ENCODE assay signal across 11 cellular contexts in the genomic region with DNA sequence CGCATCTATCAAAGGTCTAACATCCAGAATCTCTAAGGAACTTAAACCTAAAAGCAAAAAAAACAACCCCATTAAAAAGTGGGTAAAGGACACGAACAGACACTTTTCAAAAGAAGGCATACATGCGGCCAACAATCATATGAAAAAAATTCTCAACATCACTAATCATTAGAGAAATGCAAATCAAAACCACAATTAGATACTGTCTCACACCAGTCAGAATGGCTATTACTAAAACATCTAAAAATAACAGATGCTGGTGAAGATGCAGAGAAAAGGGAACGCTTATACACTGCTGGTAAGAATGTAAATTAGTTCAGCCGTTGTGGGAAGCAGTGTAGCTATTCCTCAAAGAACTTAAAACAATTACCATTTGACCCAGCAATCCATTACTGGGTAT. TPM values are rescaled to one million over a fixed set of nuclear protein-coding genes. Genes with fewer than 3 reads are reported as not detected.
DNase-seq lines count a peak whose midpoint lies in the region; ATAC-seq lines count a peak whose summit lies in the region.
"Had no signal": no experiment of that assay in that cellular context is flagged by ENCODE, and none has a peak within 500 bp of the region (broad histone marks: within the 10 kb centered on the region; RNA-seq: fewer than 3 reads in every experiment).

No MANE protein-coding gene starts in this region.

- no peaks in the 10 kb centered on the region for H3K27me3 Mint-ChIP-seq in activated naive CD8-positive, alpha-beta T cell treated with anti-CD3 and anti-CD28 coated beads for 36 hours
- no peaks in the 10 kb centered on the region for H3K27me3 Mint-ChIP-seq in activated naive CD8-positive, alpha-beta T cell treated with anti-CD3 and anti-CD28 coated beads, Interleukin-2, amount 50 U/mL, for 24 hours

- no peaks in the 10 kb centered on the region for H3K9me3 Mint-ChIP-seq in activated naive CD8-positive, alpha-beta T cell treated with anti-CD3 and anti-CD28 coated beads for 36 hours
- H3K9me3 Mint-ChIP-seq in activated naive CD8-positive, alpha-beta T cell treated with anti-CD3 and anti-CD28 coated beads, Interleukin-2, amount 50 U/mL, for 24 hours, result no peaks in the 10 kb centered on the region
- H3K9me3 Mint-ChIP-seq: activated naive CD4-positive, alpha-beta T cell treated with anti-CD3 and anti-CD28 coated beads, Interleukin-2, amount 50 U/mL, for 72 hours had no signal

- no peak for ATAC-seq in activated naive CD8-positive, alpha-beta T cell treated with anti-CD3 and anti-CD28 coated beads, Interleukin-2, amount 50 U/mL, for 24 hours
- ATAC-seq in HG02571 (IDR thresholded peaks at IDR 0.05; ENCODE audit: unreplicated experiment), result peak; percentile 78
- peak; percentile 77 for ATAC-seq in HG03439 (IDR thresholded peaks at IDR 0.05; ENCODE audit: unreplicated experiment)
- ATAC-seq: activated naive CD4-positive, alpha-beta T cell treated with anti-CD3 and anti-CD28 coated beads, Interleukin-2, amount 50 U/mL, for 72 hours had no signal

- H3K4me3 Mint-ChIP-seq in activated naive CD8-positive, alpha-beta T cell treated with anti-CD3 and anti-CD28 coated beads for 36 hours, result no peak overlapping the region
- no peak overlapping the region for H3K4me3 Mint-ChIP-seq in activated naive CD8-positive, alpha-beta T cell treated with anti-CD3 and anti-CD28 coated beads, Interleukin-2, amount 50 U/mL, for 24 hours

- DNase-seq in activated naive CD8-positive, alpha-beta T cell treated with anti-CD3 and anti-CD28 coated beads for 36 hours, result no peak
- DNase-seq in activated naive CD8-positive, alpha-beta T cell treated with anti-CD3 and anti-CD28 coated beads, Interleukin-2, amount 50 U/mL, for 24 hours, result no peak
- DNase-seq in middle frontal gyrus (ENCODE audit: extremely low spot score, low spot score) (no peak), EL (no peak), AG08396 (ENCODE audit: low spot score) (no peak), T1000 (lab: John Stamatoyannopoulos, UW) (no peak)
- DNase-seq: NCI-H1092 treated with DMSO at 0.1 percent for 48 hours, OCI-M1 had no signal

- H3K36me3 Mint-ChIP-seq in activated naive CD8-positive, alpha-beta T cell treated with anti-CD3 and anti-CD28 coated beads for 36 hours, result peaks cover 30% of the 10 kb centered on the region
- peaks cover 46% of the 10 kb centered on the region for H3K36me3 Mint-ChIP-seq in activated naive CD8-positive, alpha-beta T cell treated with anti-CD3 and anti-CD28 coated beads, Interleukin-2, amount 50 U/mL, for 24 hours (ENCODE audit: low read depth)

- peak overlapping the region; percentile 9 for H3K27ac Mint-ChIP-seq in activated naive CD8-positive, alpha-beta T cell treated with anti-CD3 and anti-CD28 coated beads for 36 hours
- no peak overlapping the region for H3K27ac Mint-ChIP-seq in activated naive CD8-positive, alpha-beta T cell treated with anti-CD3 and anti-CD28 coated beads, Interleukin-2, amount 50 U/mL, for 24 hours
- H3K27ac Mint-ChIP-seq: activated naive CD4-positive, alpha-beta T cell treated with anti-CD3 and anti-CD28 coated beads, Interleukin-2, amount 50 U/mL, for 72 hours had no signal

- H3K4me1 Mint-ChIP-seq in activated naive CD8-positive, alpha-beta T cell treated with anti-CD3 and anti-CD28 coated beads for 36 hours, result peaks cover 55% of the 10 kb centered on the region
- H3K4me1 Mint-ChIP-seq in activated naive CD8-positive, alpha-beta T cell treated with anti-CD3 and anti-CD28 coated beads, Interleukin-2, amount 50 U/mL, for 24 hours, result peaks cover 67% of the 10 kb centered on the region

RNA-seq across cellular contexts. Expression of a gene that starts 38.0 kb away (rescaled TPM):
- 10 to 100 TPM; 80.8 to 93.2 TPM for total RNA-seq in activated naive CD8-positive, alpha-beta T cell treated with anti-CD3 and anti-CD28 coated beads for 36 hours

RNA-seq across cellular contexts. Expression of a gene that starts 56.7 kb away (rescaled TPM):
- 10 to 100 TPM; 37.8 to 42.4 TPM for total RNA-seq in activated naive CD8-positive, alpha-beta T cell treated with anti-CD3 and anti-CD28 coated beads for 36 hours
